13 cellular contexts compared by ENCODE assay signal in the genomic region with DNA sequence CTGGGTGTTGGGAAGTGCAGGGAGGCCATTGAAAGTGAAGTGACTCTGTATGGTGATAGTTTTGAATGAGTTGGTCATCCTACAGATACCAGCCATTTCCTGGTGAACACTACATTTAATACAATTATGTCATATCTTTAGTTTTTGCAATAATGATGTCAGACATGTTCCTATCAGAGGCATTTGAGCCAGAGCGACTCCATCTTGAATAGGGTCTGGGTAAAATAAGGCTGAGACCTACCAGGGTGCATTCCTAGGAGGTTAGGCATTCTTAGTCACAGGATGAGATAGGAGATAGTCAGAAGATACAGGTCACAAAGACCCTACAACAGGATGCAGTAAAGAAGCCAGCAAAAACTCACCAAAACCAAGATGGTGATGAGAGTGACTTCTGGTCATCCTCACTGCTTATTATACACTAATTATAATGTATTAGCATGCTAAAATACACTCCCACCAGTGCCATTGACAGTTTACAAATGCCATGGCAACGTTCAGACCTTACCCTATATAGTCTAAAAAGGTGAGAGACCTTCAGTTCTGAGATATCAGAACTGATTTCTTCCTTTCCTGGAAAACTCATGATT. TPM values are rescaled to one million over a fixed set of nuclear protein-coding genes. Genes with fewer than 3 reads are reported as not detected.
A peak's percentile ranks its signal among the peaks of the same experiment; 100 is the strongest.
DNase-seq lines count a peak whose midpoint lies in the region; ATAC-seq and TF ChIP-seq lines count a peak whose summit lies in the region.
"Had no signal": no experiment of that assay in that cellular context is flagged by ENCODE, and none has a peak within 500 bp of the region (broad histone marks: within the 10 kb centered on the region; RNA-seq: fewer than 3 reads in every experiment).

No MANE protein-coding gene starts in this region.

- H3K27me3 ChIP-seq in ACC112 (ENCODE audit: insufficient read depth, low read length) = no peaks in the 10 kb centered on the region
- H3K27me3 ChIP-seq in foreskin keratinocyte = no peaks in the 10 kb centered on the region
- H3K27me3 ChIP-seq: colonic mucosa had no signal

- peaks cover 44% of the 10 kb centered on the region for H3K4me1 Mint-ChIP-seq in chondrocyte (ENCODE audit: low read depth)
- H3K4me1 Mint-ChIP-seq in nephron progenitor cell = peaks cover 14% of the 10 kb centered on the region

- H3K79me2 ChIP-seq in ACC112 (ENCODE audit: control insufficient read depth, insufficient read depth, low read length, unreplicated experiment) = peaks cover 64% of the 10 kb centered on the region

- H3K4me3 Mint-ChIP-seq in chondrocyte (ENCODE audit: unreplicated experiment) (no peak overlapping the region), nephron progenitor cell (no peak overlapping the region)

- H3K27me3 Mint-ChIP-seq in chondrocyte (ENCODE audit: low read depth) = no peaks in the 10 kb centered on the region
- H3K27me3 Mint-ChIP-seq in nephron progenitor cell (ENCODE audit: low read depth, poor library complexity) = no peaks in the 10 kb centered on the region

- H3K36me3 Mint-ChIP-seq in chondrocyte (ENCODE audit: low read depth) = no peaks in the 10 kb centered on the region
- peaks cover 5% of the 10 kb centered on the region for H3K36me3 Mint-ChIP-seq in nephron progenitor cell (ENCODE audit: low read depth)

- H3K9me3 Mint-ChIP-seq in chondrocyte (ENCODE audit: low read depth) (no peaks in the 10 kb centered on the region), nephron progenitor cell (no peaks in the 10 kb centered on the region)

- H3K27ac Mint-ChIP-seq in chondrocyte (ENCODE audit: unreplicated experiment) (no peak overlapping the region), nephron progenitor cell (no peak overlapping the region)

- peak; percentile 63 for DNase-seq in EL
- no peak for DNase-seq in SK-N-MC (ENCODE audit: low read depth, low spot score)
- peak in 1 of 2 donors; percentile 51 for DNase-seq in foreskin keratinocyte
- no peak for DNase-seq in chondrocyte (ENCODE audit: low spot score)
- no peak for DNase-seq in NOMO-1 treated with dmso at 0.1 percent for 144 hours (lab: John Stamatoyannopoulos, UW; ENCODE audit: unreplicated experiment)
- no peak for DNase-seq in nephron progenitor cell
- DNase-seq: activated naive CD4-positive, alpha-beta T cell treated with anti-CD3 and anti-CD28 coated beads, Interleukin-2, amount 50 U/mL, for 16 hours; colonic mucosa; Kasumi-1; Right ventricle myocardium superior; stimulated activated CD4-positive, alpha-beta T cell treated with anti-CD3 and anti-CD28 coated beads, Interleukin-12 subunit alpha, Interleukin-12 subunit beta, amount 100 ng/mL, for 4 hours had no signal

- H3K27ac ChIP-seq in ACC112 (ENCODE audit: low read depth, low read length) = no peak overlapping the region
- peak overlapping the region; percentile 36; the same call in 1 of the 2 replicates for H3K27ac ChIP-seq in SK-N-MC
- H3K27ac ChIP-seq in foreskin keratinocyte = peak overlapping the region; percentile 18
- H3K27ac ChIP-seq: colonic mucosa had no signal

- H3K4me3 ChIP-seq in ACC112 (ENCODE audit: low read depth, low read length) (peak overlapping the region; percentile 49), SK-N-MC (no peak overlapping the region)
- H3K4me3 ChIP-seq: colonic mucosa had no signal

- TF ChIP-seq CTCF in foreskin keratinocyte (conservative IDR thresholded peaks at IDR 0.05) (no peak), chondrocyte (IDR thresholded peaks at IDR 0.05) (no peak), nephron progenitor cell (IDR thresholded peaks at IDR 0.05) (no peak)

- no peak overlapping the region for H3K9ac ChIP-seq in SK-N-MC (ENCODE audit: insufficient read length)

- H2AFZ ChIP-seq in ACC112 (ENCODE audit: low read length, unreplicated experiment) = no peak overlapping the region

- no peak for ATAC-seq in foreskin keratinocyte
- no peak for ATAC-seq in HG03442 (IDR thresholded peaks at IDR 0.05; ENCODE audit: unreplicated experiment)

- no peaks in the 10 kb centered on the region for H3K9me3 ChIP-seq in SK-N-MC (ENCODE audit: low read depth, low read length)
- H3K9me3 ChIP-seq: colonic mucosa had no signal

- H3K4me1 ChIP-seq in ACC112 (ENCODE audit: control insufficient read depth, insufficient read depth, low read length, unreplicated experiment) (peaks cover 38% of the 10 kb centered on the region), foreskin keratinocyte (peaks cover 39% of the 10 kb centered on the region)

- no peaks in the 10 kb centered on the region for H3K36me3 ChIP-seq in ACC112 (ENCODE audit: insufficient read depth, low read length)
- H3K36me3 ChIP-seq in SK-N-MC (ENCODE audit: insufficient read depth, low read length) = no peaks in the 10 kb centered on the region
- H3K36me3 ChIP-seq: colonic mucosa had no signal

RNA-seq across cellular contexts. Expression of a gene that starts 28.2 kb away (rescaled TPM):
- total RNA-seq in foreskin keratinocyte (96.5 and 111 TPM in 2 replicates), chondrocyte (29.6 to 44.8 TPM (median 31.9 TPM) in 3 replicates)
- polyA plus RNA-seq in foreskin keratinocyte = 109 and 114 TPM in 2 replicates

RNA-seq across cellular contexts. Expression of a gene that starts 28.6 kb away (rescaled TPM):
- total RNA-seq in foreskin keratinocyte = 31.8 and 33.6 TPM in 2 replicates
- 11.4 and 13.5 TPM in 2 replicates for polyA plus RNA-seq in foreskin keratinocyte
- total RNA-seq in chondrocyte = 31.2 to 37.0 TPM (median 31.7 TPM) in 3 replicates
